Comparison of ENCODE assay signal across 21 cellular contexts in the genomic region with DNA sequence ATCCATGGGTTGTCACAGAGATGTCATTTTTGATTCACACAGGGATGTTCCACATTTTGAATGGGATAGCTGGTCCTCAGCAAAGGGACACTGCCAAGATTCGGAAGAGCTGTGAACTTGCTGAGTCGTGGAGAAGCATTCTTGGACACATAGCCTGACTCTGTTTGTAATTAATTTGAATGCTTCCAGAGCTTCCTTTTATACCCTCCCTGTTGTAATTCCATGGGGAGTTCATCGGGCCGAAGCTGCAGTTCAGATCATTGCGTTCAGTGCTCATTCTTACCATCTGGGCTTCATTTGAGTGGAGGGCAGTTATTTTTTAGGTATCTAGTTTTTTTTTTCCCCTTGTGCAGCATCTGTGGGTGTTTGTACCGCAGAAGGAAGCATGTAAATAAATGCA.
"Had no signal": no experiment of that assay in that cellular context is flagged by ENCODE, and none has a peak within 500 bp of the region (broad histone marks: within the 10 kb centered on the region; RNA-seq: fewer than 3 reads in every experiment).

No MANE protein-coding gene starts in this region.

- DNase-seq: activated CD4-positive, alpha-beta T cell treated with anti-CD3 and anti-CD28 coated beads for 4 hours; activated CD4-positive, alpha-beta T cell treated with anti-CD3 and anti-CD28 coated beads, Interleukin-2, amount 50 U/mL, for 4 hours; activated CD8-positive, alpha-beta T cell treated with anti-CD3 and anti-CD28 coated beads, Interleukin-2, amount 10 ng/mL, durations not matched to agents 7 days and 5 days; activated gamma-delta T cell; activated naive CD4-positive, alpha-beta T cell treated with anti-CD3 and anti-CD28 coated beads for 36 hours; activated T-cell treated with anti-CD3 and anti-CD28 coated beads, Interleukin-2, amount 50 U/mL, for 4 hours; MG63; NCI-H1105; NCI-H1436; NCI-H187 treated with DMSO at 0.1 percent for 48 hours; NCI-H2081 treated with DMSO at 0.1 percent for 48 hours; NCI-H345; NCI-H510A; NCI-H69; Peyer's patch; Right ventricle myocardium superior; SJCRH30; SW 1271 had no signal

- ATAC-seq: activated CD4-positive, CD25-positive, alpha-beta regulatory T cell treated with anti-CD3 and anti-CD28 coated beads, Interleukin-2, amount 50 U/mL, for 24 hours; activated CD8-positive, alpha-beta T cell treated with anti-CD3 and anti-CD28 coated beads, Interleukin-2, amount 10 ng/mL, durations not matched to agents 7 days and 5 days; activated T-cell treated with anti-CD3 and anti-CD28 coated beads, Interleukin-2, amount 50 U/mL, for 4 hours; activated T-helper 17 cell treated with anti-CD3 and anti-CD28 coated beads, Interleukin-2, amount 50 U/mL, for 72 hours; SK-N-SH treated with all-trans-retinoic acid at 6 μM for 48 hours had no signal
